8 cellular contexts compared by ENCODE assay signal in the genomic region with DNA sequence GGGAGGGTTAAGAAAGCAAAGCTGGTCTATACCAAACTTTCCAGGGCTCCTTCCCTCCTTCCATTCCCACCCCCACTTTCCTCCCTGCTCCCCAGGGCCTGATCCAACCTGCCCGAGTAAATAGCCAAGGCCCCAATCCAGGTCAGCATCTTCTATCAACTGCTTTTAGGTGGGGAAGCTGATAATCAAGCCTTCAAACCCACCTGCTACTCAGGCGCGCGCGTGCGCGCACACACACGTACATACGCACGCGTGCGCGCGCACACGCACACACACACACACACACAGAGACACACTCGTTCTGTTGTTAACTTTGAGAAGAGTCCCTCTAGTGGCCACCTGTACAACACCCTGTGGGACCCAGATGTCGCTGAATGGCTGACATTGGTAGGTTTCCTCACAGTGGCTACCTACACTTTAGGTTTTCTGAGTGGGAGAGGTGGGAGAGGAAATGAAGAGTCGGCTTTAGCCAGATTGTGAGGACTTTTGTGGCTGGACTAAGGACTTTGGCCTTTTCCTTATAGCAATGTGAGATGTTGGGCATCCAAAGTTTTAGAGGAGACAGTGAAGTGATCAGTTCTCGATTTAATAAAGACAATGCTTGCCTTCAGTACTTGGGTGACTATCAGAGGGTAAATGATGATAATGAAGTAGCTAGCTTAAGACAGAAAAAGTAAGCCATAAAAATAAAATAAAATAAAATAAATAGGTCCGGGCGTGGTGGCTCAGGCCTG.
DNase-seq lines count a peak whose midpoint lies in the region; FAIRE-seq and TF ChIP-seq lines count a peak whose summit lies in the region.

No MANE protein-coding gene starts in this region.

- peak overlapping the region; percentile 75 for H3K4me3 Mint-ChIP-seq in T-helper 2 cell treated with Interferon-gamma antibody and Interleukin-4, amounts not matched to agents 5 μg/mL and 100 μg/mL, for 36 hours

- H3K4me3 ChIP-seq in astrocyte of the spinal cord (ENCODE audit: low read depth, low read length), result no peak overlapping the region

- peak; percentile 97 for FAIRE-seq in islet of Langerhans (lab: Jason Lieb, UNC)

- DNase-seq in SIG-M5 treated with dmso at 0.1 percent for 504 hours (lab: John Stamatoyannopoulos, UW; ENCODE audit: unreplicated experiment) (peak; percentile 46), SIG-M5 (lab: John Stamatoyannopoulos, UW) (no peak), astrocyte of the spinal cord (ENCODE audit: low read depth, low spot score) (peak; percentile 55), cerebellar nuclear complex (lab: John Stamatoyannopoulos, UW) (no peak)
- DNase-seq in T-helper 2 cell treated with Interferon-gamma antibody and Interleukin-4, amounts not matched to agents 5 μg/mL and 100 μg/mL, for 36 hours (ENCODE audit: low spot score), result peak; percentile 53
- peak; percentile 17 to 37 for DNase-seq in stimulated activated CD4-positive, alpha-beta T cell treated with anti-CD3 and anti-CD28 coated beads, Interleukin-2, amount 100 ng/mL, for 48 hours

- peaks cover 11% of the 10 kb centered on the region for H3K4me1 Mint-ChIP-seq in T-helper 2 cell treated with Interferon-gamma antibody and Interleukin-4, amounts not matched to agents 5 μg/mL and 100 μg/mL, for 36 hours (ENCODE audit: low read depth)

- no peaks in the 10 kb centered on the region for H3K9me3 Mint-ChIP-seq in T-helper 2 cell treated with Interferon-gamma antibody and Interleukin-4, amounts not matched to agents 5 μg/mL and 100 μg/mL, for 36 hours

- H3K36me3 Mint-ChIP-seq in T-helper 2 cell treated with Interferon-gamma antibody and Interleukin-4, amounts not matched to agents 5 μg/mL and 100 μg/mL, for 36 hours (ENCODE audit: low read depth), result no peaks in the 10 kb centered on the region

- in situ Hi-C loops in astrocyte of the spinal cord (cut with HindIII; ENCODE audit: low sequenced_read_pairs), result no loop called here

- peaks cover 3% of the 10 kb centered on the region for H3K27me3 Mint-ChIP-seq in T-helper 2 cell treated with Interferon-gamma antibody and Interleukin-4, amounts not matched to agents 5 μg/mL and 100 μg/mL, for 36 hours (ENCODE audit: low read depth)

- peak; percentile 68 for TF ChIP-seq CTCF in astrocyte of the spinal cord (IDR thresholded peaks at IDR 0.05; ENCODE audit: low read depth, low read length)

- TF ChIP-seq EP300 in Ishikawa (IDR thresholded peaks at IDR 0.05; ENCODE audit: borderline replicate concordance), result no peak

- peak; percentile 55 for TF ChIP-seq RAD21 in Ishikawa (IDR thresholded peaks at IDR 0.05; ENCODE audit: low read depth)

- H3K27ac Mint-ChIP-seq in T-helper 2 cell treated with Interferon-gamma antibody and Interleukin-4, amounts not matched to agents 5 μg/mL and 100 μg/mL, for 36 hours, result no peak overlapping the region

TF ChIP-seq in Ishikawa, 13 proteins besides CTCF, POLR2A, EP300 and RAD21:
- no peak for TF ChIP-seq NFIC (IDR thresholded peaks at IDR 0.05)
- TF ChIP-seq, protein P1, sequence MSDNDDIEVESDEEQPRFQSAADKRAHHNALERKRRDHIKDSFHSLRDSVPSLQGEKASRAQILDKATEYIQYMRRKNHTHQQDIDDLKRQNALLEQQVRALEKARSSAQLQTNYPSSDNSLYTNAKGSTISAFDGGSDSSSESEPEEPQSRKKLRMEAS (IDR thresholded peaks at IDR 0.05), result peak; percentile 25; the same call in 1 of the 2 replicates

Comparison
In these comparisons a context has a peak if more than half of its experiments do, and no peak if none do; other contexts are left out.
1. DNase-seq: peak in SIG-M5 treated with dmso at 0.1 percent for 504 hours (single experiment), T-helper 2 cell treated with Interferon-gamma antibody and Interleukin-4, amounts not matched to agents 5 μg/mL and 100 μg/mL, for 36 hours (single experiment), astrocyte of the spinal cord (single experiment) and stimulated activated CD4-positive, alpha-beta T cell treated with anti-CD3 and anti-CD28 coated beads, Interleukin-2, amount 100 ng/mL, for 48 hours (2 of 2); none in SIG-M5 (single experiment) and cerebellar nuclear complex (0 of 2).